ENCODE assay signal across 10 cellular contexts in genomic region chr18:9106094-9106493, GRCh38. TPM values are rescaled to one million over a fixed set of nuclear protein-coding genes. Genes with fewer than 3 reads are reported as not detected.
A peak's percentile ranks its signal among the peaks of the same experiment; 100 is the strongest.
DNase-seq lines count a peak whose midpoint lies in the region; ATAC-seq and TF ChIP-seq lines count a peak whose summit lies in the region.
"Had no signal": no experiment of that assay in that cellular context is flagged by ENCODE, and none has a peak within 500 bp of the region (broad histone marks: within the 10 kb centered on the region; RNA-seq: fewer than 3 reads in every experiment).

No MANE protein-coding gene starts in this region.

- peaks cover 85% of the 10 kb centered on the region for H3K4me1 Mint-ChIP-seq in activated B cell treated with CpG ODN at 0.5 μM for 24 hours

- no peak for TF ChIP-seq CTCF in HFF-Myc (IDR thresholded peaks at IDR 0.05; ENCODE audit: low read depth, low read length, missing control alignments)
- no peak for TF ChIP-seq CTCF in activated B cell treated with CpG ODN at 0.5 μM for 24 hours (IDR thresholded peaks at IDR 0.05)
- no peak for TF ChIP-seq CTCF in fibroblast of villous mesenchyme (IDR thresholded peaks at IDR 0.05; ENCODE audit: insufficient read depth, low read depth, low read length)

- H3K4me3 Mint-ChIP-seq in activated B cell treated with CpG ODN at 0.5 μM for 24 hours: peak overlapping the region; percentile 94

- ATAC-seq in activated B cell treated with CpG ODN at 0.5 μM for 24 hours (ENCODE audit: low read depth): no peak
- no peak for ATAC-seq in GM21447 (IDR thresholded peaks at IDR 0.05; ENCODE audit: unreplicated experiment)

- no peak overlapping the region for H3K27ac ChIP-seq in skeletal muscle tissue (ENCODE audit: low read depth, low read length)

- intact Hi-C loops in activated B cell treated with CpG ODN at 0.5 μM for 24 hours (cut with micrococcal nuclease): no loop called here

- no peak overlapping the region for H3K27ac Mint-ChIP-seq in activated B cell treated with CpG ODN at 0.5 μM for 24 hours

- no peaks in the 10 kb centered on the region for H3K27me3 ChIP-seq in skeletal muscle tissue (ENCODE audit: control insufficient read depth in 3 of 3, insufficient read depth in 3 of 3, low read length in 3 of 3)

- H3K9me3 ChIP-seq in skeletal muscle tissue (ENCODE audit: control insufficient read depth in 3 of 3, low read length in 3 of 3): no peaks in the 10 kb centered on the region

- H3K36me3 Mint-ChIP-seq in activated B cell treated with CpG ODN at 0.5 μM for 24 hours (ENCODE audit: low read depth): peaks cover 69% of the 10 kb centered on the region

- DNase-seq in HFF-Myc (ENCODE audit: extremely low read depth, low read depth): no peak
- DNase-seq in activated B cell treated with CpG ODN at 0.5 μM for 24 hours: no peak
- no peak for DNase-seq in fibroblast of villous mesenchyme (ENCODE audit: low read depth)
- no peak for DNase-seq in NCI-H1048 (lab: John Stamatoyannopoulos, UW)
- DNase-seq in retina: no peak
- DNase-seq in GM19238 (ENCODE audit: insufficient read length, low spot score): no peak
- DNase-seq: dermis blood vessel endothelial cell, NCI-H146 had no signal

- CTCF ChIA-PET in activated B cell treated with CpG ODN at 0.5 μM for 24 hours (lab: Charles Lee): interaction anchor here (0.8 to 1.7 kb wide), 3 partner anchors 32 to 42 kb away, joined by 3 to 4 read pairs (median 4); no protein-coding TSS in a partner anchor

- H3K4me1 ChIP-seq in skeletal muscle tissue (ENCODE audit: control insufficient read depth in 3 of 3, insufficient read depth in 3 of 3, low read length in 3 of 3): peaks cover 43 to 76% (median 45%) of the 10 kb centered on the region in 3 donors

- no peaks in the 10 kb centered on the region for H3K36me3 ChIP-seq in skeletal muscle tissue (ENCODE audit: control insufficient read depth in 3 of 3, insufficient read depth in 3 of 3, low read length in 3 of 3)

- POLR2A ChIA-PET in activated B cell treated with CpG ODN at 0.5 μM for 24 hours (lab: Charles Lee): interaction anchor here (0.6 to 6.0 kb wide), 3 partner anchors 9 to 141 kb away, joined by 3 to 211 read pairs (median 186); partner anchors contain the start of gene ANKRD12

- H3K4me3 ChIP-seq in HFF-Myc (replicated peaks; ENCODE audit: low read depth, low read length): peak overlapping the region; percentile 72
- H3K4me3 ChIP-seq in fibroblast of villous mesenchyme (ENCODE audit: low read depth, low read length): peak overlapping the region; percentile 63
- H3K4me3 ChIP-seq in skeletal muscle tissue (ENCODE audit: low read length in 3 of 3): peak overlapping the region in 2 of 3 donors; percentile 6 to 50

- H3K9ac ChIP-seq in skeletal muscle tissue (ENCODE audit: low read depth in 1 of 3, low read length in 3 of 3): peak overlapping the region; percentile 1 to 51 (median 17)

- H3K9me3 Mint-ChIP-seq in activated B cell treated with CpG ODN at 0.5 μM for 24 hours: no peaks in the 10 kb centered on the region

- no peaks in the 10 kb centered on the region for H3K27me3 Mint-ChIP-seq in activated B cell treated with CpG ODN at 0.5 μM for 24 hours

RNA-seq across cellular contexts. Expression of gene NDUFV2, which starts 3.6 kb away (rescaled TPM):
- 168 and 169 TPM in 2 replicates for total RNA-seq in activated B cell treated with CpG ODN at 0.5 μM for 24 hours
- 115 and 127 TPM in 2 replicates for total RNA-seq in fibroblast of villous mesenchyme
- total RNA-seq in skeletal muscle tissue: 124 TPM

RNA-seq across cellular contexts. Expression of gene ANKRD12, which starts 30.5 kb away (rescaled TPM):
- 121 and 125 TPM in 2 replicates for total RNA-seq in activated B cell treated with CpG ODN at 0.5 μM for 24 hours
- 23.8 and 32.0 TPM in 2 replicates for total RNA-seq in fibroblast of villous mesenchyme
- total RNA-seq in skeletal muscle tissue: 26.1 TPM
